Comparison of ENCODE assay signal across 10 cellular contexts in genomic region chr2:62660582-62661262, GRCh38. TPM values are rescaled to one million over a fixed set of nuclear protein-coding genes. Genes with fewer than 3 reads are reported as not detected.
A peak's percentile ranks its signal among the peaks of the same experiment; 100 is the strongest.
DNase-seq lines count a peak whose midpoint lies in the region; ATAC-seq, FAIRE-seq and TF ChIP-seq lines count a peak whose summit lies in the region.
"Had no signal": no experiment of that assay in that cellular context is flagged by ENCODE, and none has a peak within 500 bp of the region (broad histone marks: within the 10 kb centered on the region; RNA-seq: fewer than 3 reads in every experiment).

No MANE protein-coding gene starts in this region.

- H2AK5ac ChIP-seq in trophoblast cell (ENCODE audit: low read length), result no peak overlapping the region

- POLR2A ChIA-PET in endothelial cell of umbilical vein (lab: Charles Lee) (no interaction called here), T-cell (lab: Charles Lee) (interaction anchor here in 1 of 2 donors (0.6 kb wide), 1 partner anchor 735 kb away, joined by 3 read pairs; no protein-coding TSS in a partner anchor)

- H3K4me1 Mint-ChIP-seq in T-cell, result peaks cover 0 to 4% (median 4%) of the 10 kb centered on the region in 3 donors

- no CpG with 5 or more reads among the region's 2 CpGs for WGBS in trophoblast cell (ENCODE audit: extremely low coverage, insufficient coverage, insufficient read length)

- peak overlapping the region; percentile 89 for H4K91ac ChIP-seq in trophoblast cell (ENCODE audit: low read depth, low read length)

- no peaks in the 10 kb centered on the region for H3K36me3 ChIP-seq in endothelial cell of umbilical vein (ENCODE audit: control insufficient read depth in 2 of 2, extremely low read depth in 1 of 2, insufficient read depth in 2 of 2, low read length in 2 of 2)
- no peaks in the 10 kb centered on the region for H3K36me3 ChIP-seq in trophoblast cell (ENCODE audit: control insufficient read depth in 1 of 2, insufficient read depth in 2 of 2, low read length in 2 of 2)

- H3K27ac Mint-ChIP-seq in T-cell, result no peak overlapping the region

- H3K27me3 Mint-ChIP-seq in T-cell, result no peaks in the 10 kb centered on the region

- in situ Hi-C loops in KBM-7 (cut with MboI; ENCODE audit: low pct_unique_long_range_greater_than_20kb, low sequenced_read_pairs), result no loop called here

- ATAC-seq in T-cell (replicated peaks in 1 of 4), result no peak

- no peaks in the 10 kb centered on the region for H3K9me1 ChIP-seq in endothelial cell of umbilical vein (replicated peaks; ENCODE audit: control insufficient read depth, extremely low read depth, insufficient read depth, low read length)

- no peak overlapping the region for H3K4me3 Mint-ChIP-seq in T-cell

- H3K79me1 ChIP-seq in trophoblast cell (ENCODE audit: low read length), result peaks cover 18% of the 10 kb centered on the region

- H3K27ac ChIP-seq in endothelial cell of umbilical vein (ENCODE audit: insufficient read depth, low read depth, low read length) (no peak overlapping the region), trophoblast cell (ENCODE audit: low read depth, low read length) (peak overlapping the region; percentile 68)

- no peak overlapping the region for H4K12ac ChIP-seq in trophoblast cell (ENCODE audit: low read depth, low read length)

- no peak for FAIRE-seq in GM12891 (lab: Jason Lieb, UNC)
- FAIRE-seq in endothelial cell of umbilical vein (lab: Jason Lieb, UNC), result no peak

- H3K9ac ChIP-seq in endothelial cell of umbilical vein (replicated peaks; ENCODE audit: extremely low read depth, insufficient read depth, low read length) (no peak overlapping the region), trophoblast cell (ENCODE audit: low read length) (no peak overlapping the region)

- H3K4ac ChIP-seq in trophoblast cell (ENCODE audit: low read depth, low read length), result no peak overlapping the region

- H4K20me1 ChIP-seq in endothelial cell of umbilical vein (replicated peaks; ENCODE audit: control insufficient read depth, extremely low read depth, insufficient read depth, low read length), result no peaks in the 10 kb centered on the region

- peak overlapping the region; percentile 92 for H2BK5ac ChIP-seq in trophoblast cell (ENCODE audit: low read depth, low read length, poor library complexity)

- H2BK120ac ChIP-seq in trophoblast cell (ENCODE audit: insufficient read depth, low read length, poor library complexity), result no peak overlapping the region

- H3K4me1 ChIP-seq in endothelial cell of umbilical vein (ENCODE audit: control insufficient read depth, extremely low read depth, insufficient read depth, low read length) (no peaks in the 10 kb centered on the region), trophoblast cell (ENCODE audit: control insufficient read depth in 1 of 2, insufficient read depth in 2 of 2, low read length in 2 of 2) (peaks cover 11 to 13% of the 10 kb centered on the region in 2 experiments)

- intact Hi-C loops in endothelial cell of umbilical vein (cut with micrococcal nuclease), result no loop called here

- no TSS peak for BruUV-seq in endothelial cell of umbilical vein (replicated peaks; lab: Mats Ljungman, UMichigan)

- no peak overlapping the region for H3K18ac ChIP-seq in trophoblast cell (ENCODE audit: low read length)

- TF ChIP-seq POLR2A in GM12891 (IDR thresholded peaks at IDR 0.05; ENCODE audit: low read depth, low read length), result no peak
- no peak for TF ChIP-seq POLR2A in endothelial cell of umbilical vein (IDR thresholded peaks at IDR 0.05; ENCODE audit: low read depth, low read length)

- H3K4me2 ChIP-seq in endothelial cell of umbilical vein (ENCODE audit: insufficient read depth, low read length) (no peak overlapping the region), trophoblast cell (ENCODE audit: low read length) (peak overlapping the region; percentile 33)

- no peak overlapping the region for H2BK12ac ChIP-seq in trophoblast cell (ENCODE audit: low read length)

- no peak overlapping the region for H3K4me3 ChIP-seq in endothelial cell of umbilical vein (replicated peaks in 1 of 3; ENCODE audit: insufficient read depth in 1 of 3, low read depth in 1 of 3, low read length in 3 of 3)
- no peak overlapping the region for H3K4me3 ChIP-seq in trophoblast cell (ENCODE audit: low read depth, low read length)

- H3K9me3 Mint-ChIP-seq in T-cell, result no peaks in the 10 kb centered on the region
- H3K9me3 Mint-ChIP-seq: naive B cell had no signal

- dilution Hi-C loops in endothelial cell of umbilical vein (cut with MboI; ENCODE audit: extremely low pct_ligation_motif_present, low sequenced_read_pairs), result no loop called here

- H3K27me3 ChIP-seq in endothelial cell of umbilical vein (ENCODE audit: control insufficient read depth in 2 of 2, insufficient read depth in 2 of 2, low read length in 2 of 2) (peaks cover 0 to 6% of the 10 kb centered on the region in 2 experiments), trophoblast cell (ENCODE audit: insufficient read depth, low read length) (no peaks in the 10 kb centered on the region)

- H3K23ac ChIP-seq in trophoblast cell (ENCODE audit: low read length), result no peak overlapping the region

- H4K8ac ChIP-seq in trophoblast cell (ENCODE audit: low read depth, low read length), result no peak overlapping the region

- H3K9me3 ChIP-seq in endothelial cell of umbilical vein (replicated peaks; ENCODE audit: control insufficient read depth, insufficient read depth, low read length) (no peaks in the 10 kb centered on the region), trophoblast cell (ENCODE audit: insufficient read depth, low read depth, low read length) (no peaks in the 10 kb centered on the region)

- H3K14ac ChIP-seq in trophoblast cell (ENCODE audit: low read length), result no peak overlapping the region

- CTCF ChIA-PET in endothelial cell of umbilical vein (lab: Charles Lee), result interaction anchor here (1.4 kb wide), 1 partner anchor 204 kb away, joined by 3 read pairs; no protein-coding TSS in a partner anchor
- CTCF ChIA-PET in T-cell (lab: Charles Lee), result no interaction called here

- H2AFZ ChIP-seq in endothelial cell of umbilical vein (ENCODE audit: low read depth, low read length) (no peak overlapping the region), trophoblast cell (ENCODE audit: insufficient read depth, low read length, poor library complexity) (no peak overlapping the region)

- DNase-seq in GM12891 (ENCODE audit: insufficient read length, low spot score), result no peak
- DNase-seq in HS-5 (ENCODE audit: low read depth), result peak; percentile 94
- peak; percentile 22 for DNase-seq in endothelial cell of umbilical vein (ENCODE audit: low read depth, low spot score)
- peak; percentile 71 to 97 for DNase-seq in trophoblast cell
- no peak for DNase-seq in activated CD4-positive, alpha-beta T cell treated with anti-CD3 and anti-CD28 coated beads, Interleukin-2, amount 50 U/mL, for 48 hours
- DNase-seq in T-cell, result no peak
- DNase-seq in KBM-7, result no peak
- no peak for DNase-seq in NCI-H2196 treated with DMSO at 0.1 percent for 48 hours (lab: John Stamatoyannopoulos, UW; ENCODE audit: unreplicated experiment)
- DNase-seq: DND-41 had no signal

- no peaks in the 10 kb centered on the region for H3K36me3 Mint-ChIP-seq in T-cell
- H3K36me3 Mint-ChIP-seq: naive B cell had no signal

- H3K79me2 ChIP-seq in endothelial cell of umbilical vein (ENCODE audit: control insufficient read depth, insufficient read depth, low read length), result no peaks in the 10 kb centered on the region
- H3K79me2 ChIP-seq in trophoblast cell (ENCODE audit: control insufficient read depth, insufficient read depth, low read length, poor library complexity), result no peaks in the 10 kb centered on the region

- TF ChIP-seq CTCF in endothelial cell of umbilical vein (IDR thresholded peaks at IDR 0.05; ENCODE audit: extremely low read depth in 1 of 2, insufficient read depth in 1 of 2, low read depth in 1 of 2, low read length in 2 of 2), result no peak

TF ChIP-seq in GM12891, 5 proteins besides CTCF, POLR2A, EP300 and RAD21:
- TF ChIP-seq SPI1 (IDR thresholded peaks at IDR 0.05; ENCODE audit: low read depth, low read length) (no peak), POLR2AphosphoS5 (IDR thresholded peaks at IDR 0.05; ENCODE audit: low read depth, low read length) (no peak), PAX5 (IDR thresholded peaks at IDR 0.05; ENCODE audit: insufficient read depth, low read length, severe bottlenecking) (no peak), POU2F2 (IDR thresholded peaks at IDR 0.05; ENCODE audit: low read depth, low read length) (0 out of 2 replicates have a peak, but pooled peaks have one; percentile 37), TAF1 (IDR thresholded peaks at IDR 0.05; ENCODE audit: low read depth, low read length) (no peak)

TF ChIP-seq in endothelial cell of umbilical vein, 7 proteins besides CTCF, POLR2A, EP300 and RAD21:
- TF ChIP-seq EZH2 (IDR thresholded peaks at IDR 0.05; ENCODE audit: borderline replicate concordance, low read depth, low read length, severe bottlenecking), result no peak
TF ChIP-seq in endothelial cell of umbilical vein: peak in this region for 0.

RNA-seq across cellular contexts. Expression of gene EHBP1, which starts 44.8 kb away (rescaled TPM):
- polyA plus RNA-seq in GM12891 (2012; ENCODE audit: low read depth, missing spikeins), result 11.5 TPM
- 31.6 and 34.8 TPM in 2 replicates for total RNA-seq in endothelial cell of umbilical vein
- polyA plus RNA-seq in endothelial cell of umbilical vein, result 5.0 and 8.4 TPM in 2 replicates
- polyA plus RNA-seq in endothelial cell of umbilical vein (2011; cell fraction: cytosol; rRNA removed), result 11.3 and 11.8 TPM in 2 replicates
- polyA plus RNA-seq in endothelial cell of umbilical vein (2011; cell fraction: nucleus; rRNA removed), result 23.7 and 25.8 TPM in 2 replicates
- polyA plus RNA-seq in endothelial cell of umbilical vein (2012), result 21.0 and 24.8 TPM in 2 replicates
- polyA minus RNA-seq in endothelial cell of umbilical vein, result 32.1 and 45.1 TPM in 2 replicates
- 10.5 TPM for polyA minus RNA-seq in endothelial cell of umbilical vein (2011; cell fraction: cytosol; rRNA and poly(A)+ RNA removed)
- 68.4 and 80.3 TPM in 2 replicates for polyA minus RNA-seq in endothelial cell of umbilical vein (2011; cell fraction: nucleus; rRNA and poly(A)+ RNA removed)
- 50.6 and 56.9 TPM in 2 replicates for polyA plus RNA-seq in trophoblast cell (2013)
- 10 to 100 TPM; 22.1 to 28.7 (median 26.1) TPM for total RNA-seq in T-cell

Comparison
In these comparisons a context has a peak if more than half of its experiments do, and no peak if none do; other contexts are left out.
1. DNase-seq: peak in HS-5 (single experiment), endothelial cell of umbilical vein (single experiment) and trophoblast cell (2 of 2); none in GM12891 (single experiment), activated CD4-positive, alpha-beta T cell treated with anti-CD3 and anti-CD28 coated beads, Interleukin-2, amount 50 U/mL, for 48 hours (0 of 2), T-cell (0 of 34), KBM-7 (single experiment) and NCI-H2196 treated with DMSO at 0.1 percent for 48 hours (single experiment).